Comparison of ENCODE assay signal across 29 cellular contexts in the genomic region with DNA sequence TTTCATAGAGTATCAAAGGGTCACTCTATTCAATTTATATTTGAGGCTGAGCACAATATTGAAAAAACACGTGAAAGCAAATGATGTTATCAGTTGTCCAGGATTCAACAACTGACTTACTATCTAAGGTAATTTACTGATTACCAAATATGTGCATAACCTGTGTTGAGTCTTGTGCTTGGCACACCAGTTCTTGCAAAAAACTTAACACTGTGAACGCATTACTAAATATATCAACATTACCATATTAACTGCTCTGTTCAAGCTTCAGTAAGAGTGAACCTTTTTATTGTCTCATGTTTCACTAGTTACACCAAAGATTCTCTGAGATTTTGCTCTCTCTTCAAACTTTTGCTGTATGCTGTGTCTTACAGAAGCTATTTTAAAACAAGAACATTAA. TPM values are rescaled to one million over a fixed set of nuclear protein-coding genes. Genes with fewer than 3 reads are reported as not detected.
"Had no signal": no experiment of that assay in that cellular context is flagged by ENCODE, and none has a peak within 500 bp of the region (broad histone marks: within the 10 kb centered on the region; RNA-seq: fewer than 3 reads in every experiment).

No MANE protein-coding gene starts in this region.

- H3K4me3 ChIP-seq: heart right ventricle, hepatocyte, lower lobe of right lung, neural progenitor cell, prostate gland, skin epidermis, stomach, testis, thyroid gland, transverse colon, upper lobe of left lung, vagina had no signal

- H3K36me3 ChIP-seq: heart right ventricle, lower lobe of right lung, neural progenitor cell, neutrophil, prostate gland, stomach, thyroid gland, transverse colon, upper lobe of left lung, vagina had no signal

- ATAC-seq: left colon; lower lobe of right lung; natural killer cell; sciatic nerve; stimulated activated naive B cell treated with anti-CD40 and anti-IgM and Interleukin-4, amounts not matched to agents 10 μg/mL and 1 μg/mL and 100 μg/mL, for 72 hours; stimulated activated naive CD8-positive, alpha-beta T cell treated with anti-CD3 and anti-CD28 coated beads, Interleukin-15, Interleukin-2, amounts not matched to agents 100 U/mL and 50 U/mL, for 24 hours had no signal

- H3K27ac ChIP-seq: hepatocyte, lower lobe of right lung, neural progenitor cell, neutrophil, prostate gland, skin epidermis, stomach, testis, thyroid gland, transverse colon, upper lobe of left lung, vagina had no signal

- DNase-seq: glutamatergic neuron; heart right ventricle; kidney glomerular epithelial cell; left colon; lower lobe of right lung; mammary epithelial cell; mesendoderm; naive B cell; natural killer cell; nephron progenitor cell; occipital lobe; stimulated activated CD4-positive, alpha-beta T cell treated with anti-CD3 and anti-CD28 coated beads, Interleukin-12 subunit alpha, Interleukin-12 subunit beta, amount 100 ng/mL, for 4 hours; stimulated activated CD4-positive, alpha-beta T cell treated with anti-CD3 and anti-CD28 coated beads, Interleukin-15, amount 100 ng/mL, for 24 hours; stimulated activated CD4-positive, alpha-beta T cell treated with anti-CD3 and anti-CD28 coated beads, Interleukin-2, amount 100 ng/mL, for 24 hours; stimulated activated CD4-positive, alpha-beta T cell treated with anti-CD3 and anti-CD28 coated beads, Interleukin-4, amount 100 ng/mL, for 1 hour; stimulated activated naive B cell treated with anti-CD40 and anti-IgM and Interleukin-4, amounts not matched to agents 10 μg/mL and 1 μg/mL and 100 μg/mL, for 72 hours; stimulated activated naive CD8-positive, alpha-beta T cell treated with anti-CD3 and anti-CD28 coated beads, Interleukin-15, Interleukin-2, amounts not matched to agents 100 U/mL and 50 U/mL, for 24 hours; stomach; testis; thyroid gland; transverse colon; upper lobe of left lung had no signal

- H3K27me3 ChIP-seq: heart right ventricle, hepatocyte, neural progenitor cell, neutrophil, stomach, testis, thyroid gland, transverse colon, upper lobe of left lung, vagina had no signal

- H3K9me3 ChIP-seq: heart right ventricle, lower lobe of right lung, neutrophil, prostate gland, stomach, testis, thyroid gland, transverse colon, upper lobe of left lung, vagina had no signal

- H3K4me1 ChIP-seq: neural progenitor cell, prostate gland, vagina had no signal

RNA-seq across cellular contexts. Expression of gene PPARGC1A, which starts 38.4 kb away (rescaled TPM):
- total RNA-seq: natural killer cell had no signal
